15 cellular contexts compared by ENCODE assay signal in the genomic region with DNA sequence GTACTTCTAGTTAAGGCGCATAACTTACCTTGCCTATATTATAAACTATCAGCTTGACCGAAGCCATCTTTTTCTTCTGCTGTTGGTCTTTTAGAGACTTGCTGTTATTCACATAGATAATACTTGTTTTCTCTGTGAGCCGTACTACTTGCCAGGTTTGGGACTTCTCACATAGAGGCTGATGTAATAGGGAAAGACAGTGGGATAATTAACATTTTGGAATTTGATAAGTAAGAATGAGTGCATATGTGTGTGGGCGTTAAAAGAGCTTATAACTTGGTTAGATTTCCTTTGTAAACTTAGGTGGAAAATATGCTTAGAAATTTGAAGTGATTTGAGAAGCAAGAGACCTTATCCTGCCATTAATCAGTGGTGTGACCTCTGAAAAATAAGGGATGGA. TPM values are rescaled to one million over a fixed set of nuclear protein-coding genes. Genes with fewer than 3 reads are reported as not detected.
A peak's percentile ranks its signal among the peaks of the same experiment; 100 is the strongest.
DNase-seq lines count a peak whose midpoint lies in the region; ATAC-seq lines count a peak whose summit lies in the region.
"Had no signal": no experiment of that assay in that cellular context is flagged by ENCODE, and none has a peak within 500 bp of the region (broad histone marks: within the 10 kb centered on the region; RNA-seq: fewer than 3 reads in every experiment).

No MANE protein-coding gene starts in this region.

- 0 out of 2 replicates have a peak, but pooled peaks cover 7% of the 10 kb centered on the region for H3K36me3 ChIP-seq in SK-N-MC (ENCODE audit: insufficient read depth, low read length)
- H3K36me3 ChIP-seq in skeletal muscle satellite cell (ENCODE audit: insufficient read depth, low read length): peaks cover 8% of the 10 kb centered on the region
- H3K36me3 ChIP-seq in CD4-positive, alpha-beta memory T cell (ENCODE audit: insufficient read depth, low read length): no peaks in the 10 kb centered on the region
- H3K36me3 ChIP-seq: ascending aorta had no signal

- peak overlapping the region; percentile 88 for H3K27ac ChIP-seq in SK-N-MC
- H3K27ac ChIP-seq in epithelial cell of prostate: peak overlapping the region; percentile 90
- no peak overlapping the region for H3K27ac ChIP-seq in CD4-positive, alpha-beta memory T cell (ENCODE audit: low read depth, low read length)
- H3K27ac ChIP-seq: ascending aorta had no signal

- no peaks in the 10 kb centered on the region for H3K27me3 Mint-ChIP-seq in T-helper 2 cell treated with Interferon-gamma antibody and Interleukin-4, amounts not matched to agents 5 μg/mL and 100 μg/mL, for 36 hours (ENCODE audit: low read depth)
- no peaks in the 10 kb centered on the region for H3K27me3 Mint-ChIP-seq in CD4-positive, alpha-beta memory T cell

- peak overlapping the region; percentile 8 for H3K4me2 ChIP-seq in skeletal muscle satellite cell (ENCODE audit: low read length)

- no peak for ATAC-seq in GM18909 (IDR thresholded peaks at IDR 0.05; ENCODE audit: poor library complexity, unreplicated experiment)
- ATAC-seq in HG02852 (IDR thresholded peaks at IDR 0.05; ENCODE audit: unreplicated experiment): no peak
- ATAC-seq: stimulated activated naive B cell treated with anti-CD40 and anti-IgM and Interleukin-4, amounts not matched to agents 10 μg/mL and 1 μg/mL and 100 μg/mL, for 72 hours had no signal

- peaks cover 39% of the 10 kb centered on the region for H3K4me1 Mint-ChIP-seq in T-helper 2 cell treated with Interferon-gamma antibody and Interleukin-4, amounts not matched to agents 5 μg/mL and 100 μg/mL, for 36 hours (ENCODE audit: low read depth)
- H3K4me1 Mint-ChIP-seq in CD4-positive, alpha-beta memory T cell: peaks cover 18 to 56% (median 31%) of the 10 kb centered on the region in 4 donors

- peak overlapping the region; percentile 47 for H3K4me3 Mint-ChIP-seq in T-helper 2 cell treated with Interferon-gamma antibody and Interleukin-4, amounts not matched to agents 5 μg/mL and 100 μg/mL, for 36 hours
- H3K4me3 Mint-ChIP-seq in CD4-positive, alpha-beta memory T cell: peak overlapping the region in 3 of 8 donors; percentile 59 to 79 (median 59)
- H3K4me3 Mint-ChIP-seq: stimulated activated naive B cell treated with anti-CD40 and anti-IgM and Interleukin-4, amounts not matched to agents 10 μg/mL and 1 μg/mL and 100 μg/mL, for 72 hours had no signal

- H3K9me3 Mint-ChIP-seq in T-helper 2 cell treated with Interferon-gamma antibody and Interleukin-4, amounts not matched to agents 5 μg/mL and 100 μg/mL, for 36 hours: no peaks in the 10 kb centered on the region
- no peaks in the 10 kb centered on the region for H3K9me3 Mint-ChIP-seq in CD4-positive, alpha-beta memory T cell
- H3K9me3 Mint-ChIP-seq: stimulated activated naive B cell treated with anti-CD40 and anti-IgM and Interleukin-4, amounts not matched to agents 10 μg/mL and 1 μg/mL and 100 μg/mL, for 72 hours had no signal

- H3K9ac ChIP-seq in SK-N-MC (ENCODE audit: insufficient read length) (peak overlapping the region; percentile 59), skeletal muscle satellite cell (ENCODE audit: low read depth, low read length) (peak overlapping the region; percentile 14)

- intact Hi-C loops in CD4-positive, alpha-beta memory T cell (cut with micrococcal nuclease): no loop called here

- H3K27ac Mint-ChIP-seq in T-helper 2 cell treated with Interferon-gamma antibody and Interleukin-4, amounts not matched to agents 5 μg/mL and 100 μg/mL, for 36 hours: peak overlapping the region; percentile 73
- peak overlapping the region in 3 of 7 donors; percentile 17 to 76 (median 66) for H3K27ac Mint-ChIP-seq in CD4-positive, alpha-beta memory T cell
- H3K27ac Mint-ChIP-seq: stimulated activated naive B cell treated with anti-CD40 and anti-IgM and Interleukin-4, amounts not matched to agents 10 μg/mL and 1 μg/mL and 100 μg/mL, for 72 hours had no signal

- no peak for DNase-seq in T-helper 2 cell treated with Interferon-gamma antibody and Interleukin-4, amounts not matched to agents 5 μg/mL and 100 μg/mL, for 36 hours (ENCODE audit: low spot score)
- no peak for DNase-seq in T-helper 2 cell
- DNase-seq in SK-N-MC (ENCODE audit: low read depth, low spot score): no peak
- no peak for DNase-seq in epithelial cell of prostate (ENCODE audit: low read depth, low spot score)
- DNase-seq in CD4-positive, alpha-beta memory T cell: no peak
- DNase-seq: 8988T; activated T-cell treated with anti-CD3 and anti-CD28 coated beads for 4 hours; KBM-7; NCI-H146; stimulated activated naive B cell treated with anti-CD40 and anti-IgM and Interleukin-4, amounts not matched to agents 10 μg/mL and 1 μg/mL and 100 μg/mL, for 72 hours; SW 1271 had no signal

- peaks cover 11% of the 10 kb centered on the region for H3K36me3 Mint-ChIP-seq in T-helper 2 cell treated with Interferon-gamma antibody and Interleukin-4, amounts not matched to agents 5 μg/mL and 100 μg/mL, for 36 hours (ENCODE audit: low read depth)
- H3K36me3 Mint-ChIP-seq in CD4-positive, alpha-beta memory T cell: peaks cover 3 to 10% of the 10 kb centered on the region in 2 donors
- H3K36me3 Mint-ChIP-seq: stimulated activated naive B cell treated with anti-CD40 and anti-IgM and Interleukin-4, amounts not matched to agents 10 μg/mL and 1 μg/mL and 100 μg/mL, for 72 hours had no signal

- no peaks in the 10 kb centered on the region for H3K27me3 ChIP-seq in skeletal muscle satellite cell (ENCODE audit: control insufficient read depth, insufficient read depth, low read length)
- no peaks in the 10 kb centered on the region for H3K27me3 ChIP-seq in CD4-positive, alpha-beta memory T cell (ENCODE audit: insufficient read depth, low read length)
- H3K27me3 ChIP-seq: ascending aorta had no signal

- H3K4me3 ChIP-seq in SK-N-MC (peak overlapping the region; percentile 59), skeletal muscle satellite cell (ENCODE audit: low read length) (no peak overlapping the region)
- no peak overlapping the region for H3K4me3 ChIP-seq in CD4-positive, alpha-beta memory T cell (ENCODE audit: low read length in 2 of 2)
- H3K4me3 ChIP-seq: ascending aorta had no signal

- peaks cover 81% of the 10 kb centered on the region for H3K4me1 ChIP-seq in skeletal muscle satellite cell (ENCODE audit: control insufficient read depth, insufficient read depth, low read length)
- peaks cover 18% of the 10 kb centered on the region for H3K4me1 ChIP-seq in CD4-positive, alpha-beta memory T cell (ENCODE audit: insufficient read depth, low read length)

- H3K9me3 ChIP-seq in SK-N-MC (ENCODE audit: low read depth, low read length) (no peaks in the 10 kb centered on the region), skeletal muscle satellite cell (replicated peaks; ENCODE audit: low read length) (no peaks in the 10 kb centered on the region)
- no peaks in the 10 kb centered on the region for H3K9me3 ChIP-seq in CD4-positive, alpha-beta memory T cell (ENCODE audit: control insufficient read depth in 1 of 2, low read length in 2 of 2)
- H3K9me3 ChIP-seq: ascending aorta had no signal

- CTCF ChIA-PET in CD4-positive, alpha-beta memory T cell (lab: Charles Lee; ENCODE audit: partially characterized antibody): interaction anchor here (1.1 to 1.8 kb wide), 3 partner anchors 20 to 245 kb away, joined by 5 to 6 read pairs (median 6); no protein-coding TSS in a partner anchor

- POLR2A ChIA-PET in CD4-positive, alpha-beta memory T cell (lab: Charles Lee; ENCODE audit: partially characterized antibody): interaction anchor here (1.2 to 2.6 kb wide), 3 partner anchors 16 to 20 kb away, joined by 3 to 11 read pairs (median 4); no protein-coding TSS in a partner anchor

RNA-seq across cellular contexts. Expression of gene FNDC3B, which starts 47.8 kb away (rescaled TPM):
- 86.9 and 88.0 TPM in 2 replicates for total RNA-seq in skeletal muscle satellite cell (2012; rRNA removed)
- 10 to 100 TPM; 18.0 to 18.2 TPM for total RNA-seq in CD4-positive, alpha-beta memory T cell
- polyA plus RNA-seq in CD4-positive, alpha-beta memory T cell: 10 to 100 TPM; 10.9 to 11.6 TPM
